Comparison of ENCODE assay signal across 20 cellular contexts in genomic region chr2:116754371-116755101, GRCh38.
A peak's percentile ranks its signal among the peaks of the same experiment; 100 is the strongest.
DNase-seq lines count a peak whose midpoint lies in the region; FAIRE-seq and TF ChIP-seq lines count a peak whose summit lies in the region.
"Had no signal": no experiment of that assay in that cellular context is flagged by ENCODE, and none has a peak within 500 bp of the region (broad histone marks: within the 10 kb centered on the region; RNA-seq: fewer than 3 reads in every experiment).

No MANE protein-coding gene starts in this region.

- H3K4me1 ChIP-seq in BE2C (no peaks in the 10 kb centered on the region), HUES64 (ENCODE audit: insufficient read depth, low read length) (peaks cover 19% of the 10 kb centered on the region), endodermal cell (ENCODE audit: control insufficient read depth, insufficient read depth, low read length) (no peaks in the 10 kb centered on the region), mesodermal cell (ENCODE audit: control insufficient read depth, insufficient read depth, low read length, poor library complexity, severe bottlenecking) (no peaks in the 10 kb centered on the region)

- peaks cover 9% of the 10 kb centered on the region for H3K4me1 Mint-ChIP-seq in endodermal cell
- H3K4me1 Mint-ChIP-seq: CD4-positive, alpha-beta memory T cell; naive thymus-derived CD4-positive, alpha-beta T cell had no signal

- TF ChIP-seq CTCF in BE2C (IDR thresholded peaks at IDR 0.05; ENCODE audit: low read depth, low read length) (no peak), endodermal cell (conservative IDR thresholded peaks at IDR 0.05) (no peak), GM10248 (IDR thresholded peaks at IDR 0.05; ENCODE audit: control extremely low read depth, extremely low read depth, low read depth, missing control alignments) (no peak), D721Med (IDR thresholded peaks at IDR 0.05; ENCODE audit: insufficient read depth, missing control alignments) (no peak)

- POLR2A ChIA-PET in GM10248 (lab: Yijun Ruan, JAX) = no interaction called here

- no peaks in the 10 kb centered on the region for H3K27me3 Mint-ChIP-seq in endodermal cell (ENCODE audit: insufficient read depth)
- H3K27me3 Mint-ChIP-seq: CD4-positive, alpha-beta memory T cell; naive thymus-derived CD4-positive, alpha-beta T cell had no signal

- H3K27ac ChIP-seq in HUES64 (ENCODE audit: low read depth, low read length) = peak overlapping the region; percentile 44; the same call in 1 of the 2 replicates
- peak overlapping the region; percentile 96 for H3K27ac ChIP-seq in endodermal cell (ENCODE audit: low read depth, low read length)
- peak overlapping the region; percentile 72 for H3K27ac ChIP-seq in mesodermal cell (ENCODE audit: low read depth, low read length, severe bottlenecking)
- H3K27ac ChIP-seq: KMS-11 had no signal

- no peaks in the 10 kb centered on the region for H3K36me3 Mint-ChIP-seq in endodermal cell (ENCODE audit: low read depth)
- H3K36me3 Mint-ChIP-seq: CD4-positive, alpha-beta memory T cell; naive thymus-derived CD4-positive, alpha-beta T cell had no signal

- peak overlapping the region; percentile 38; the same call in 1 of the 2 replicates for H3K9ac ChIP-seq in HUES64 (ENCODE audit: low read depth, low read length)
- no peak overlapping the region for H3K9ac ChIP-seq in endodermal cell (ENCODE audit: extremely low read depth, low read length, poor library complexity, severe bottlenecking)
- H3K9ac ChIP-seq: KMS-11 had no signal

- no peaks in the 10 kb centered on the region for H3K9me3 ChIP-seq in BE2C
- no peaks in the 10 kb centered on the region for H3K9me3 ChIP-seq in HUES64 (ENCODE audit: insufficient read depth, low read depth, low read length)
- H3K9me3 ChIP-seq in endodermal cell (ENCODE audit: control insufficient read depth, low read length) = no peaks in the 10 kb centered on the region
- H3K9me3 ChIP-seq in mesodermal cell (ENCODE audit: control insufficient read depth, low read length) = no peaks in the 10 kb centered on the region

- H3K27me3 ChIP-seq in BE2C (no peaks in the 10 kb centered on the region), HUES64 (ENCODE audit: insufficient read depth, low read length) (no peaks in the 10 kb centered on the region), endodermal cell (ENCODE audit: control insufficient read depth, insufficient read depth, low read length, poor library complexity, severe bottlenecking) (no peaks in the 10 kb centered on the region)

- no peak overlapping the region for H3K4me3 Mint-ChIP-seq in endodermal cell
- H3K4me3 Mint-ChIP-seq: CD4-positive, alpha-beta memory T cell; naive thymus-derived CD4-positive, alpha-beta T cell; T-helper 1 cell treated with Interleukin-12 subunit alpha and Interleukin-12 subunit beta and Interleukin-4 antibody, amounts not matched to agents 30 μg/mL and 1 μg/mL, for 36 hours had no signal

- DNase-seq in BE2C (peak; percentile 54), endodermal cell (peak; percentile 77), NCI-H1092 treated with DMSO at 0.1 percent for 48 hours (lab: John Stamatoyannopoulos, UW) (no peak), GM10248 (ENCODE audit: extremely low spot score) (no peak), AG08395 (ENCODE audit: low spot score) (no peak), D721Med (ENCODE audit: insufficient read length, low spot score) (no peak)
- DNase-seq: activated CD4-positive, alpha-beta T cell treated with anti-CD3 and anti-CD28 coated beads, Interleukin-2, amount 50 U/mL, for 48 hours; activated T-cell treated with anti-CD3 and anti-CD28 coated beads for 4 hours; cerebellar nuclear complex; DMS79; effector CD8-positive, alpha-beta T cell; mammary epithelial cell; naive thymus-derived CD4-positive, alpha-beta T cell; NCI-H2029 treated with DMSO at 0.1 percent for 48 hours; NCI-H526 had no signal

- H3K4me3 ChIP-seq in BE2C (ENCODE audit: low read depth, low read length) (no peak overlapping the region; the same call in 1 of the 2 replicates), HUES64 (ENCODE audit: low read length) (no peak overlapping the region; the same call in 1 of the 2 replicates), endodermal cell (ENCODE audit: low read length) (no peak overlapping the region), mesodermal cell (ENCODE audit: extremely low read depth, insufficient read depth, low read length, poor library complexity, severe bottlenecking) (no peak overlapping the region)

- no peaks in the 10 kb centered on the region for H3K9me3 Mint-ChIP-seq in endodermal cell

- WGBS in HUES64 = 17% methylated on average over 13 of the region's 13 CpGs
- 33 to 57% methylated on average over 3 to 13 of the region's 13 CpGs for WGBS in endodermal cell (ENCODE audit: insufficient coverage in 1 of 2, insufficient read length in 1 of 2), 2 experiments
- 23 to 39% methylated on average over 4 to 9 of the region's 13 CpGs for WGBS in mesodermal cell (ENCODE audit: insufficient coverage in 2 of 2), 2 experiments

- no peak overlapping the region for H3K27ac Mint-ChIP-seq in endodermal cell
- H3K27ac Mint-ChIP-seq: CD4-positive, alpha-beta memory T cell; naive thymus-derived CD4-positive, alpha-beta T cell; T-helper 1 cell treated with Interleukin-12 subunit alpha and Interleukin-12 subunit beta and Interleukin-4 antibody, amounts not matched to agents 30 μg/mL and 1 μg/mL, for 36 hours had no signal

- no peak for FAIRE-seq in D721Med (lab: Jason Lieb, UNC)

- no peaks in the 10 kb centered on the region for H3K36me3 ChIP-seq in BE2C
- no peaks in the 10 kb centered on the region for H3K36me3 ChIP-seq in HUES64 (ENCODE audit: insufficient read depth, low read length)
- H3K36me3 ChIP-seq in endodermal cell (ENCODE audit: control insufficient read depth, insufficient read depth, low read length) = no peaks in the 10 kb centered on the region
- no peaks in the 10 kb centered on the region for H3K36me3 ChIP-seq in mesodermal cell (ENCODE audit: control insufficient read depth, insufficient read depth, low read length)

- CTCF ChIA-PET in GM10248 (lab: Yijun Ruan, JAX) = interaction anchor here (1.0 to 1.2 kb wide), 2 partner anchors 7 to 10 kb away, joined by 3 read pairs; no protein-coding TSS in a partner anchor

Comparison
In these comparisons a context has a peak if more than half of its experiments do, and no peak if none do; other contexts are left out.
1. DNase-seq: peak in BE2C (single experiment) and endodermal cell (single experiment); none in NCI-H1092 treated with DMSO at 0.1 percent for 48 hours (single experiment), GM10248 (single experiment), AG08395 (single experiment) and D721Med (single experiment).
2. H3K27ac ChIP-seq: peak in every context shown above with its lines; median percentile 96 in endodermal cell; 72 in mesodermal cell; 44 in HUES64.